In the genomic region with DNA sequence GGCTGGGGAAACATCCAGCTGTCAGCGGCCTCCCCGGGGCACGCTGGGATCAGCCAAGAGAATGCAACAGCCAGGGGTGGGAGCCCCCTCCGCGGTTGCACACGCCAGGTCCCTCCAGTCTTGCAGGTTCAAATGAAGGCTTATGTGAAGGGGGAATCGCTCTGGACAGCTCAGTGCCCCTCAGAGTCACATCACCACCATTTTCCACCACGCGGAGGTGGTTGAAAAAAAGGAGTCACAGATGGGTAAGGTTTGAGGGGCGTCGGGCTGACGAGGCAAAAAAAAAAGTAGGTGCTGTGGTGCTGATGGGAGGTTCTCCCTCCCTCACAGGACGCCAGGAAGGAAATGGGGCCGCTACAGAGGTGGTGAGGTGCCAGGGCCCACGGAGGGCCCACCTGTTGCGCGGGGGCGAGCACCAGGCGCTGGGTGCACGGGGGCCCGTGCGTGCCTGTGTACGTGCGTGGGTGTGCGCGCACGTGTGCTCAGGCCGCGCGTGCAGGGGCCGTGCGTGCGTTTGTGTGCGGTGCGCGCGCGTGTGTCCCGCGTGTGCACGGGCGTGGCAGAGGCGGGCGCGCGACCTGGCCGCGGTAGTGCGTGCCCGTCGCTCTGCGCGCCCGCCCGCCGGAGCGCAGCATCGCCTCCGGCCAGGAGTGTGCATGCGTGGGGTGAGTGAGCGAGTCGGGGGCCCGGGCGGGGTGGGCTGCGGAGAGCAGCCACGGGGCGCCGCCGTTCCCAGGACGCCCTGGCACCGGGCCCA, we compare ENCODE assay signal across 1 cellular context.
TF ChIP-seq lines count a peak whose summit lies in the region.

No MANE protein-coding gene starts in this region.

TF ChIP-seq in GM12878, 131 proteins besides CTCF, POLR2A, EP300 and RAD21 (continued from another document):
- TF ChIP-seq SUZ12 (IDR thresholded peaks at IDR 0.05; ENCODE audit: unreplicated experiment) (peak; percentile 71), BHLHE40 (IDR thresholded peaks at IDR 0.05; ENCODE audit: borderline replicate concordance in 1 of 2, low read depth in 2 of 2, low read length in 1 of 2) (peak; percentile 64 to 83; a peak in 3 of 4 replicates), MEF2A (IDR thresholded peaks at IDR 0.05; ENCODE audit: insufficient read depth, low read depth, low read length) (no peak), SPI1 (IDR thresholded peaks at IDR 0.05; ENCODE audit: borderline replicate concordance, insufficient read depth, low read depth, low read length) (no peak), EGR1 (IDR thresholded peaks at IDR 0.05; ENCODE audit: borderline replicate concordance in 1 of 2, low read depth in 2 of 2, low read length in 2 of 2) (peak in 1 of 2 experiments; percentile 61; a peak in 1 of 3 replicates)
